Comparison of ENCODE assay signal across 8 cellular contexts in genomic region chr7:44477063-44477830, GRCh38. TPM values are rescaled to one million over a fixed set of nuclear protein-coding genes. Genes with fewer than 3 reads are reported as not detected.
DNase-seq lines count a peak whose midpoint lies in the region; ATAC-seq and TF ChIP-seq lines count a peak whose summit lies in the region.

No MANE protein-coding gene starts in this region.

- H3K18ac ChIP-seq in trophoblast cell (ENCODE audit: low read length) = no peak overlapping the region

- H3K36me3 ChIP-seq in trophoblast cell (ENCODE audit: control insufficient read depth in 1 of 2, insufficient read depth in 2 of 2, low read length in 2 of 2) = peaks cover 11 to 25% of the 10 kb centered on the region in 2 experiments
- no peaks in the 10 kb centered on the region for H3K36me3 ChIP-seq in uterus

- intact Hi-C loops in uterus (cut with DNase I; ENCODE audit: low total_unique reads) = no loop called here

- H4K12ac ChIP-seq in trophoblast cell (ENCODE audit: low read depth, low read length) = no peak overlapping the region

- H3K79me2 ChIP-seq in trophoblast cell (ENCODE audit: control insufficient read depth, insufficient read depth, low read length, poor library complexity) = no peaks in the 10 kb centered on the region

- ATAC-seq in GM21619 (IDR thresholded peaks at IDR 0.05; ENCODE audit: unreplicated experiment) (peak; percentile 77), SK-N-SH treated with all-trans-retinoic acid at 6 μM for 48 hours (peak; percentile 97)

- H3K9me3 Mint-ChIP-seq in glutamatergic neuron (ENCODE audit: unreplicated experiment) = no peaks in the 10 kb centered on the region

- H4K91ac ChIP-seq in trophoblast cell (ENCODE audit: low read depth, low read length) = no peak overlapping the region

- H3K79me1 ChIP-seq in trophoblast cell (ENCODE audit: low read length) = no peaks in the 10 kb centered on the region

- H3K36me3 Mint-ChIP-seq in glutamatergic neuron (ENCODE audit: unreplicated experiment) = peaks cover 1% of the 10 kb centered on the region

- peak; percentile 60 for DNase-seq in DMS79 (lab: John Stamatoyannopoulos, UW)
- peak; percentile 37 for DNase-seq in LoVo (ENCODE audit: low spot score)
- DNase-seq in activated naive CD4-positive, alpha-beta T cell treated with anti-CD3 and anti-CD28 coated beads, Interleukin-2, amount 50 U/mL, for 16 hours = peak; percentile 53
- DNase-seq in glutamatergic neuron = peak; percentile 69
- peak; percentile 65 to 88 for DNase-seq in trophoblast cell
- DNase-seq in uterus = peak in 1 of 2 donors; percentile 37

- H2BK12ac ChIP-seq in trophoblast cell (ENCODE audit: low read length) = no peak overlapping the region

- no peak overlapping the region for H3K27ac Mint-ChIP-seq in glutamatergic neuron (ENCODE audit: unreplicated experiment)

- H3K4ac ChIP-seq in trophoblast cell (ENCODE audit: low read depth, low read length) = no peak overlapping the region

- WGBS in trophoblast cell (ENCODE audit: extremely low coverage, insufficient coverage, insufficient read length) = no CpG with 5 or more reads among the region's 6 CpGs

- H3K4me1 ChIP-seq in trophoblast cell (ENCODE audit: control insufficient read depth in 1 of 2, insufficient read depth in 2 of 2, low read length in 2 of 2) (peaks cover 0 to 3% of the 10 kb centered on the region in 2 experiments), uterus (peaks cover 0 to 6% of the 10 kb centered on the region in 2 donors)

- H3K9me3 ChIP-seq in trophoblast cell (ENCODE audit: insufficient read depth, low read depth, low read length) = no peaks in the 10 kb centered on the region
- H3K9me3 ChIP-seq in uterus = no peaks in the 10 kb centered on the region

- H2AFZ ChIP-seq in trophoblast cell (ENCODE audit: insufficient read depth, low read length, poor library complexity) = no peak overlapping the region

- H3K27me3 Mint-ChIP-seq in glutamatergic neuron (ENCODE audit: unreplicated experiment) = no peaks in the 10 kb centered on the region

- no peak overlapping the region for H2BK5ac ChIP-seq in trophoblast cell (ENCODE audit: low read depth, low read length, poor library complexity)

- no peak overlapping the region for H2AK5ac ChIP-seq in trophoblast cell (ENCODE audit: low read length)

- H3K14ac ChIP-seq in trophoblast cell (ENCODE audit: low read length) = no peak overlapping the region

- TF ChIP-seq CTCF in glutamatergic neuron (IDR thresholded peaks at IDR 0.05; ENCODE audit: partially characterized antibody, unreplicated experiment) (peak; percentile 94), uterus (IDR thresholded peaks at IDR 0.05) (peak; percentile 70 to 85 (median 76))

- no peak overlapping the region for H4K8ac ChIP-seq in trophoblast cell (ENCODE audit: low read depth, low read length)

- no peak overlapping the region for H3K4me2 ChIP-seq in trophoblast cell (ENCODE audit: low read length)

- H2BK120ac ChIP-seq in trophoblast cell (ENCODE audit: insufficient read depth, low read length, poor library complexity) = no peak overlapping the region

- H3K4me1 Mint-ChIP-seq in glutamatergic neuron (ENCODE audit: low read depth, unreplicated experiment) = peaks cover 19% of the 10 kb centered on the region

- H3K27me3 ChIP-seq in trophoblast cell (ENCODE audit: insufficient read depth, low read length) (no peaks in the 10 kb centered on the region), uterus (no peaks in the 10 kb centered on the region)

- TF ChIP-seq POLR2A in uterus (IDR thresholded peaks at IDR 0.05) = no peak

- H3K4me3 Mint-ChIP-seq in glutamatergic neuron (ENCODE audit: unreplicated experiment) = no peak overlapping the region

- no peak overlapping the region for H3K23ac ChIP-seq in trophoblast cell (ENCODE audit: low read length)

- no peak overlapping the region for H3K9ac ChIP-seq in trophoblast cell (ENCODE audit: low read length)

- H3K4me3 ChIP-seq in trophoblast cell (ENCODE audit: low read depth, low read length) (no peak overlapping the region), uterus (no peak overlapping the region)

- H3K27ac ChIP-seq in trophoblast cell (ENCODE audit: low read depth, low read length) (no peak overlapping the region), uterus (no peak overlapping the region)

TF ChIP-seq in SK-N-SH treated with all-trans-retinoic acid at 6 μM for 48 hours, 23 proteins besides CTCF, POLR2A, EP300 and RAD21 (continues in another document):
- TF ChIP-seq PATZ1 (CRISPR knock-in tag; IDR thresholded peaks at IDR 0.05; ENCODE audit: borderline replicate concordance) = no peak
- no peak for TF ChIP-seq CSRNP3 (CRISPR knock-in tag; IDR thresholded peaks at IDR 0.05)
- no peak for TF ChIP-seq ISL1 (CRISPR knock-in tag; IDR thresholded peaks at IDR 0.05)
- TF ChIP-seq ZFP30 (CRISPR knock-in tag; IDR thresholded peaks at IDR 0.05) = no peak
- no peak for TF ChIP-seq CSDC2 (CRISPR knock-in tag; IDR thresholded peaks at IDR 0.05)
- TF ChIP-seq ARNTL (CRISPR knock-in tag; IDR thresholded peaks at IDR 0.05; ENCODE audit: borderline replicate concordance, low read depth) = no peak
- no peak for TF ChIP-seq ZFP3 (CRISPR knock-in tag; IDR thresholded peaks at IDR 0.05)
- TF ChIP-seq RARB (CRISPR knock-in tag; IDR thresholded peaks at IDR 0.05) = no peak
- TF ChIP-seq ESRRG (CRISPR knock-in tag; IDR thresholded peaks at IDR 0.05) = no peak
- TF ChIP-seq TCF4 (CRISPR knock-in tag; IDR thresholded peaks at IDR 0.05; ENCODE audit: borderline replicate concordance) = no peak
- TF ChIP-seq PPARA (CRISPR knock-in tag; IDR thresholded peaks at IDR 0.05; ENCODE audit: borderline replicate concordance) = no peak
- no peak for TF ChIP-seq TSHZ2 (CRISPR knock-in tag; IDR thresholded peaks at IDR 0.05)
- TF ChIP-seq ZC3H10 (CRISPR knock-in tag; IDR thresholded peaks at IDR 0.05) = no peak
- TF ChIP-seq GLIS3 (CRISPR knock-in tag; IDR thresholded peaks at IDR 0.05) = no peak

RNA-seq across cellular contexts. Expression of gene NUDCD3, which starts 13.2 kb away (rescaled TPM):
- total RNA-seq in glutamatergic neuron (ENCODE audit: unreplicated experiment) (151 TPM), uterus (100 to 1,000 TPM in 1 of 4 donors, 10 to 100 TPM in 3; 28.5 to 115 (median 52.6) TPM)
- 27.8 and 29.3 TPM in 2 replicates for polyA plus RNA-seq in trophoblast cell (2013)
